ENCODE assay signal across 11 cellular contexts in the genomic region with DNA sequence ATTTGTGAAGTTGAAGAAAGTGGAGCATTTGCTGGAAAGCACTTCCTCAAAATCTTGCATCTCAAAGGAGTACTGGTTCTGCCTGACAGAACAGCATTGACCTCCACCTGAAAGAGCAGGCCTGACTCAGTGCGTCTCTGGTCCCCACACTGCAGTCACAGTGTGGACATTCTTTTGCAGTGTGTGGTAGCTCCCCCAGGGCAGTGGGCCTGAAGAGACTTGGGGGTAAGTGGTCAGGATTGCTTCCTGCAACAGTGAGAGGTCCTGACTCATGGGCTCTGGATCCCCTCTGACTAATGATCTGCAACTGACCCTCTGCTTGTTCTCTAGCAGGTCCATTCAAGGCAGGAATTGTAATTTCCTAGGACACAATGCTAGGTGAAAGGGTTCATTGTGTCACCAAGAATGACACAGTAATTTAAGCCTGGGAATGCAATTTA.
DNase-seq lines count a peak whose midpoint lies in the region; ATAC-seq and TF ChIP-seq lines count a peak whose summit lies in the region.
"Had no signal": no experiment of that assay in that cellular context is flagged by ENCODE, and none has a peak within 500 bp of the region (broad histone marks: within the 10 kb centered on the region; RNA-seq: fewer than 3 reads in every experiment).

No MANE protein-coding gene starts in this region.

- no peak overlapping the region for H3K27ac ChIP-seq in neuronal stem cell (replicated peaks; ENCODE audit: low read length)
- no peak overlapping the region for H3K27ac ChIP-seq in upper lobe of left lung
- H3K27ac ChIP-seq: psoas muscle, SK-N-MC had no signal

- no peak overlapping the region for H3K14ac ChIP-seq in neuronal stem cell (ENCODE audit: low read length)

- no peak for TF ChIP-seq CTCF in upper lobe of left lung (IDR thresholded peaks at IDR 0.05)

- no peak overlapping the region for H4K8ac ChIP-seq in neuronal stem cell (ENCODE audit: low read depth, low read length)

- DNase-seq in SW 1271 (lab: John Stamatoyannopoulos, UW) (peak; percentile 69 to 71), neuronal stem cell (ENCODE audit: low spot score) (peak; percentile 17), HuH-7 (ENCODE audit: low spot score) (no peak), inferior parietal cortex (ENCODE audit: extremely low spot score) (no peak), upper lobe of left lung (no peak)
- no peak for DNase-seq in NK-92 treated with Interleukin-12 subunit alpha and Interleukin-12 subunit beta, amount 100 ng/mL, for 24 hours (lab: John Stamatoyannopoulos, UW)
- DNase-seq: GOT3, psoas muscle had no signal

- no peak overlapping the region for H3K4me3 ChIP-seq in neuronal stem cell (ENCODE audit: low read length in 2 of 2)
- H3K4me3 ChIP-seq in upper lobe of left lung: no peak overlapping the region
- H3K4me3 ChIP-seq: psoas muscle, SK-N-MC had no signal

- no peak overlapping the region for H2AK5ac ChIP-seq in neuronal stem cell (ENCODE audit: low read depth, low read length)

- peaks cover 0 to 6% of the 10 kb centered on the region in 2 donors for H3K9me3 ChIP-seq in neuronal stem cell (replicated peaks in 1 of 2; ENCODE audit: control insufficient read depth in 2 of 2, insufficient read depth in 1 of 2, low read depth in 1 of 2, low read length in 2 of 2)
- H3K9me3 ChIP-seq in upper lobe of left lung: no peaks in the 10 kb centered on the region
- H3K9me3 ChIP-seq: psoas muscle had no signal

- H4K91ac ChIP-seq in neuronal stem cell (ENCODE audit: low read depth, low read length, poor library complexity): no peak overlapping the region

- no peak overlapping the region for H2BK120ac ChIP-seq in neuronal stem cell (ENCODE audit: low read depth, low read length)

- H3K4me1 ChIP-seq in neuronal stem cell (ENCODE audit: control insufficient read depth in 2 of 2, insufficient read depth in 1 of 2, low read depth in 1 of 2, low read length in 2 of 2) (peaks cover 7 to 19% of the 10 kb centered on the region in 2 donors), upper lobe of left lung (no peaks in the 10 kb centered on the region)
- H3K4me1 ChIP-seq: psoas muscle had no signal

- H2BK5ac ChIP-seq in neuronal stem cell (ENCODE audit: low read length): no peak overlapping the region

- ATAC-seq in GM19023 (IDR thresholded peaks at IDR 0.05; ENCODE audit: unreplicated experiment) (peak; percentile 64), HG02973 (IDR thresholded peaks at IDR 0.05; ENCODE audit: unreplicated experiment) (peak; percentile 56), upper lobe of left lung (ENCODE audit: low FRiP score in 2 of 2) (no peak)

- no peak overlapping the region for H3K9ac ChIP-seq in neuronal stem cell (ENCODE audit: low read depth, low read length, poor library complexity)

- H3K18ac ChIP-seq in neuronal stem cell (ENCODE audit: low read length): no peak overlapping the region

- no peak for TF ChIP-seq POLR2A in upper lobe of left lung (IDR thresholded peaks at IDR 0.05)

- H3K27me3 ChIP-seq in neuronal stem cell (ENCODE audit: control insufficient read depth in 3 of 3, insufficient read depth in 3 of 3, low read depth in 1 of 3, low read length in 3 of 3): no peaks in the 10 kb centered on the region
- H3K27me3 ChIP-seq in upper lobe of left lung: no peaks in the 10 kb centered on the region

- no CpG with 5 or more reads among the region's 1 CpG for WGBS in neuronal stem cell (ENCODE audit: extremely low coverage in 2 of 2, insufficient read length in 2 of 2, insufficient replicate concordance in 1 of 2), 2 donors
- WGBS in upper lobe of left lung, 2 donors: 82 to 88% methylated on average over 1 of the region's 1 CpG

- TF ChIP-seq EP300 in upper lobe of left lung (IDR thresholded peaks at IDR 0.05): no peak

- H2BK15ac ChIP-seq in neuronal stem cell (ENCODE audit: low read length): no peak overlapping the region

- no peak overlapping the region for H2AFZ ChIP-seq in neuronal stem cell (ENCODE audit: low read length)

- no peak overlapping the region for H3K23ac ChIP-seq in neuronal stem cell (ENCODE audit: low read depth, low read length, poor library complexity)

- H3K4ac ChIP-seq in neuronal stem cell (ENCODE audit: low read length): no peak overlapping the region

- no peak overlapping the region for H2BK12ac ChIP-seq in neuronal stem cell (ENCODE audit: low read length)

- no peaks in the 10 kb centered on the region for H3K79me1 ChIP-seq in neuronal stem cell (ENCODE audit: low read depth, low read length)

- H3K36me3 ChIP-seq in neuronal stem cell (replicated peaks in 1 of 2; ENCODE audit: control insufficient read depth in 2 of 2, insufficient read depth in 2 of 2, low read length in 2 of 2) (no peaks in the 10 kb centered on the region), upper lobe of left lung (no peaks in the 10 kb centered on the region)

- no peak overlapping the region for H3K4me2 ChIP-seq in neuronal stem cell (ENCODE audit: insufficient read depth, low read length, poor library complexity, severe bottlenecking)

Comparison
In these comparisons a context has a peak if more than half of its experiments do, and no peak if none do; other contexts are left out.
1. ATAC-seq: peak in GM19023 (single experiment) and HG02973 (single experiment); none in upper lobe of left lung (0 of 2).
2. DNase-seq: peak in SW 1271 (2 of 2) and neuronal stem cell (single experiment); none in HuH-7 (single experiment), NK-92 treated with Interleukin-12 subunit alpha and Interleukin-12 subunit beta, amount 100 ng/mL, for 24 hours (single experiment), inferior parietal cortex (single experiment) and upper lobe of left lung (0 of 2).